In genomic region chr20:6051505-6051904, GRCh38 we compare ENCODE assay signal across 8 cellular contexts. TPM values are rescaled to one million over a fixed set of nuclear protein-coding genes. Genes with fewer than 3 reads are reported as not detected.
DNase-seq lines count a peak whose midpoint lies in the region; ATAC-seq and TF ChIP-seq lines count a peak whose summit lies in the region.
"Had no signal": no experiment of that assay in that cellular context is flagged by ENCODE, and none has a peak within 500 bp of the region (broad histone marks: within the 10 kb centered on the region; RNA-seq: fewer than 3 reads in every experiment).

No MANE protein-coding gene starts in this region.

- DNase-seq in GM23338 (ENCODE audit: low spot score) (peak; percentile 38), PC-3 (peak; percentile 14), fibroblast of peridontal ligament (ENCODE audit: extremely low read depth) (peak; percentile 59), psoas muscle (no peak), NCI-H2227 treated with DMSO at 0.1 percent for 48 hours (lab: John Stamatoyannopoulos, UW) (no peak), immature natural killer cell (no peak), GM20000 (ENCODE audit: low spot score) (no peak)

- H3K4me3 Mint-ChIP-seq in GM23338 (peak overlapping the region; percentile 68), immature natural killer cell (no peak overlapping the region)

- H3K4me2 ChIP-seq in GM23338 (peak overlapping the region; percentile 88), PC-3 (ENCODE audit: low read length) (no peak overlapping the region)

- peaks cover 45% of the 10 kb centered on the region for H3K27me3 Mint-ChIP-seq in GM23338 (ENCODE audit: insufficient read depth, low read depth, poor library complexity)
- peaks cover 2 to 20% (median 11%) of the 10 kb centered on the region in 3 donors for H3K27me3 Mint-ChIP-seq in immature natural killer cell (ENCODE audit: low read depth in 3 of 3)

- H3K9ac ChIP-seq in PC-3 (ENCODE audit: low read length): no peak overlapping the region

- intact Hi-C loops in PC-3 (cut with micrococcal nuclease): no loop called here
- intact Hi-C loops in psoas muscle (cut with DNase I): no loop called here

- POLR2A ChIA-PET in PC-3 (lab: Charles Lee; ENCODE audit: unreplicated experiment): no interaction called here

- peak overlapping the region; percentile 97 for H2AFZ ChIP-seq in GM23338
- H2AFZ ChIP-seq in PC-3 (ENCODE audit: low read length): no peak overlapping the region

- H3K4me1 Mint-ChIP-seq in GM23338: peaks cover 18% of the 10 kb centered on the region
- H3K4me1 Mint-ChIP-seq in immature natural killer cell: peaks cover 8 to 13% of the 10 kb centered on the region in 2 donors

- TF ChIP-seq CTCF in GM23338 (conservative IDR thresholded peaks at IDR 0.05; ENCODE audit: low read depth in 2 of 2) (no peak), PC-3 (conservative IDR thresholded peaks at IDR 0.05; ENCODE audit: low read depth, low read length) (no peak), psoas muscle (IDR thresholded peaks at IDR 0.05) (no peak), GM20000 (IDR thresholded peaks at IDR 0.05; ENCODE audit: extremely low read depth, missing control alignments) (no peak)

- CTCF ChIA-PET in PC-3 (lab: Charles Lee): no interaction called here

- H3K36me3 Mint-ChIP-seq in GM23338 (ENCODE audit: low read depth) (peaks cover 8% of the 10 kb centered on the region; the same call in 2 of the 3 replicates), immature natural killer cell (peaks cover 4 to 7% (median 4%) of the 10 kb centered on the region in 3 donors)

- H3K79me2 ChIP-seq in GM23338 (replicated peaks; ENCODE audit: insufficient read depth) (no peaks in the 10 kb centered on the region), PC-3 (ENCODE audit: low read length) (no peaks in the 10 kb centered on the region)

- H3K27ac ChIP-seq in GM23338 (ENCODE audit: low read depth) (no peak overlapping the region), PC-3 (ENCODE audit: low read length) (no peak overlapping the region), psoas muscle (no peak overlapping the region)
- H3K27ac ChIP-seq: adrenal gland had no signal

- peaks cover 3% of the 10 kb centered on the region; the same call in 1 of the 2 replicates for H3K9me2 ChIP-seq in GM23338 (ENCODE audit: insufficient read depth)
- H3K9me2 ChIP-seq in PC-3 (replicated peaks; ENCODE audit: low read length): no peaks in the 10 kb centered on the region

- H3K27ac Mint-ChIP-seq in GM23338: no peak overlapping the region
- no peak overlapping the region for H3K27ac Mint-ChIP-seq in immature natural killer cell

- H4K20me1 ChIP-seq in GM23338 (replicated peaks; ENCODE audit: insufficient read depth) (no peaks in the 10 kb centered on the region), PC-3 (ENCODE audit: low read length) (no peaks in the 10 kb centered on the region)

- H3F3A ChIP-seq in GM23338 (replicated peaks; ENCODE audit: low read depth): 0 out of 2 replicates have a peak, but pooled peaks cover 4% of the 10 kb centered on the region
- H3F3A ChIP-seq in PC-3 (ENCODE audit: low read length, unreplicated experiment): no peaks in the 10 kb centered on the region

- no TSS peak for BruUV-seq in PC-3 (replicated peaks; lab: Mats Ljungman, UMichigan)

- peaks cover 19% of the 10 kb centered on the region for H3K4me1 ChIP-seq in GM23338 (ENCODE audit: insufficient read depth)
- H3K4me1 ChIP-seq in PC-3 (ENCODE audit: insufficient read depth, low read length): peaks cover 14% of the 10 kb centered on the region
- H3K4me1 ChIP-seq in psoas muscle: peaks cover 5% of the 10 kb centered on the region

- H3K9me3 ChIP-seq in PC-3 (ENCODE audit: low read length) (no peaks in the 10 kb centered on the region), psoas muscle (no peaks in the 10 kb centered on the region)
- H3K9me3 ChIP-seq: adrenal gland had no signal

- H3K36me3 ChIP-seq in GM23338 (ENCODE audit: insufficient read depth) (no peaks in the 10 kb centered on the region), PC-3 (ENCODE audit: low read depth, low read length) (no peaks in the 10 kb centered on the region), psoas muscle (ENCODE audit: insufficient read depth in 1 of 2, low read depth in 1 of 2) (peaks cover 0 to 2% of the 10 kb centered on the region in 2 donors)
- H3K36me3 ChIP-seq: adrenal gland had no signal

- no peak for ATAC-seq in GM23338
- ATAC-seq in PC-3: no peak
- no peak for ATAC-seq in psoas muscle

- WGBS in psoas muscle, 3 donors: 55 to 63% (median 57%) methylated on average over 5 of the region's 5 CpGs

- H3K27me3 ChIP-seq in GM23338 (ENCODE audit: insufficient read depth) (peaks cover 56% of the 10 kb centered on the region), PC-3 (ENCODE audit: low read length) (no peaks in the 10 kb centered on the region), psoas muscle (ENCODE audit: insufficient read depth in 3 of 3, low read length in 2 of 3) (peaks cover 0 to 20% (median 3%) of the 10 kb centered on the region in 3 donors)

- H3K4me3 ChIP-seq in GM23338: peak overlapping the region; percentile 69
- H3K4me3 ChIP-seq in PC-3 (ENCODE audit: low read length): no peak overlapping the region
- H3K4me3 ChIP-seq in psoas muscle: peak overlapping the region; percentile 53
- H3K4me3 ChIP-seq: adrenal gland had no signal

- H3K9me3 Mint-ChIP-seq in GM23338: no peaks in the 10 kb centered on the region
- H3K9me3 Mint-ChIP-seq in immature natural killer cell: no peaks in the 10 kb centered on the region

TF ChIP-seq in GM23338, 12 proteins besides CTCF, POLR2A, EP300 and RAD21:
- no peak for TF ChIP-seq JUNB (IDR thresholded peaks at IDR 0.05; ENCODE audit: unreplicated experiment)
- TF ChIP-seq EZH2 (IDR thresholded peaks at IDR 0.05; ENCODE audit: low read depth, unreplicated experiment): peak; percentile 17

RNA-seq across cellular contexts. Expression of gene LRRN4, which starts 2.4 kb away (rescaled TPM):
- 0.70 and 2.2 TPM in 2 replicates for total RNA-seq in GM23338 (2014; rRNA removed; shearing (Covaris generic))
- 0.21 and 0.63 TPM in 2 replicates for polyA plus RNA-seq in GM23338 (2016; fragmentation: Nextera tagmentation; extraction: Ambion mirVana)
- total RNA-seq in PC-3 (2014; rRNA removed): 0.44 TPM in 1 of 2 replicates, not detected in the other
- total RNA-seq in psoas muscle: under 1 TPM in 1 of 4 donors, not detected in 3; 0.10 TPM
- under 1 TPM in 2 of 3 donors, not detected in 1; 0.03 to 0.09 TPM for polyA plus RNA-seq in psoas muscle
- polyA plus RNA-seq in immature natural killer cell: not detected

RNA-seq across cellular contexts. Expression of gene CRLS1, which starts 45.6 kb away (rescaled TPM):
- 48.1 and 65.8 TPM in 2 replicates for total RNA-seq in GM23338 (2014; rRNA removed; shearing (Covaris generic))
- polyA plus RNA-seq in GM23338 (2016; fragmentation: Nextera tagmentation; extraction: Ambion mirVana): 50.8 and 51.9 TPM in 2 replicates
- 50.7 and 52.2 TPM in 2 replicates for total RNA-seq in PC-3 (2014; rRNA removed)
- 100 to 1,000 TPM in 1 of 4 donors, 10 to 100 TPM in 3; 41.7 to 154 (median 68.2) TPM for total RNA-seq in psoas muscle
- polyA plus RNA-seq in psoas muscle: 100 to 1,000 TPM in 1 of 3 donors, 10 to 100 TPM in 2; 84.5 to 151 (median 86.5) TPM
- 10 to 100 TPM; 37.2 to 54.5 (median 39.8) TPM for polyA plus RNA-seq in immature natural killer cell

Comparison
In these comparisons a context has a peak if more than half of its experiments do, and no peak if none do; other contexts are left out.
1. DNase-seq: peak in GM23338 (single experiment), PC-3 (single experiment) and fibroblast of peridontal ligament (single experiment); none in psoas muscle (0 of 2), NCI-H2227 treated with DMSO at 0.1 percent for 48 hours (single experiment), immature natural killer cell (0 of 3) and GM20000 (single experiment).